Comparison of ENCODE assay signal across 18 cellular contexts in genomic region chr6:153162646-153163045, GRCh38. TPM values are rescaled to one million over a fixed set of nuclear protein-coding genes. Genes with fewer than 3 reads are reported as not detected.
"Had no signal": no experiment of that assay in that cellular context is flagged by ENCODE, and none has a peak within 500 bp of the region (broad histone marks: within the 10 kb centered on the region; RNA-seq: fewer than 3 reads in every experiment).

No MANE protein-coding gene starts in this region.

- H3K36me3 Mint-ChIP-seq: activated naive CD4-positive, alpha-beta T cell treated with anti-CD3 and anti-CD28 coated beads, Interleukin-2, amount 50 U/mL, for 24 hours; naive thymus-derived CD4-positive, alpha-beta T cell; stimulated activated memory B cell treated with anti-CD40 and anti-IgM and Interleukin-4, amounts not matched to agents 10 μg/mL and 1 μg/mL and 100 μg/mL, for 72 hours had no signal

- H3K9me3 Mint-ChIP-seq: activated CD4-positive, alpha-beta memory T cell treated with anti-CD3 and anti-CD28 coated beads, Interleukin-2, amount 10 ng/mL, durations not matched to agents 7 days and 5 days; activated naive CD4-positive, alpha-beta T cell treated with anti-CD3 and anti-CD28 coated beads, Interleukin-2, amount 50 U/mL, for 24 hours; stimulated activated memory B cell treated with anti-CD40 and anti-IgM and Interleukin-4, amounts not matched to agents 10 μg/mL and 1 μg/mL and 100 μg/mL, for 72 hours had no signal

- DNase-seq: activated CD4-positive, alpha-beta memory T cell treated with anti-CD3 and anti-CD28 coated beads, Interleukin-2, amount 10 ng/mL, durations not matched to agents 7 days and 5 days; activated CD4-positive, alpha-beta T cell treated with anti-CD3 and anti-CD28 coated beads for 4 hours; activated effector memory CD4-positive, alpha-beta T cell treated with anti-CD3 and anti-CD28 coated beads, Interleukin-2, amount 50 U/mL, for 16 hours; activated T-cell treated with anti-CD3 and anti-CD28 coated beads, Interleukin-2, amount 50 U/mL, for 48 hours; adrenal gland; cortex of kidney; effector CD4-positive, alpha-beta T cell; islet precursor cell; naive thymus-derived CD4-positive, alpha-beta T cell; stimulated activated CD4-positive, alpha-beta T cell treated with anti-CD3 and anti-CD28 coated beads, Interleukin-2, amount 100 ng/mL, for 48 hours; T-helper 1 cell; T1000; transverse colon had no signal

- H3K4me3 ChIP-seq: adrenal gland, gastroesophageal sphincter, transverse colon, vagina had no signal

- H3K4me3 Mint-ChIP-seq: activated CD4-positive, alpha-beta memory T cell treated with anti-CD3 and anti-CD28 coated beads, Interleukin-2, amount 10 ng/mL, durations not matched to agents 7 days and 5 days; activated naive CD4-positive, alpha-beta T cell treated with anti-CD3 and anti-CD28 coated beads, Interleukin-2, amount 50 U/mL, for 24 hours; naive thymus-derived CD4-positive, alpha-beta T cell; stimulated activated memory B cell treated with anti-CD40 and anti-IgM and Interleukin-4, amounts not matched to agents 10 μg/mL and 1 μg/mL and 100 μg/mL, for 72 hours had no signal

- H3K4me1 Mint-ChIP-seq: activated CD4-positive, alpha-beta memory T cell treated with anti-CD3 and anti-CD28 coated beads, Interleukin-2, amount 10 ng/mL, durations not matched to agents 7 days and 5 days; activated naive CD4-positive, alpha-beta T cell treated with anti-CD3 and anti-CD28 coated beads, Interleukin-2, amount 50 U/mL, for 24 hours; naive thymus-derived CD4-positive, alpha-beta T cell; stimulated activated memory B cell treated with anti-CD40 and anti-IgM and Interleukin-4, amounts not matched to agents 10 μg/mL and 1 μg/mL and 100 μg/mL, for 72 hours had no signal

- H3K27ac Mint-ChIP-seq: activated CD4-positive, alpha-beta memory T cell treated with anti-CD3 and anti-CD28 coated beads, Interleukin-2, amount 10 ng/mL, durations not matched to agents 7 days and 5 days; activated naive CD4-positive, alpha-beta T cell treated with anti-CD3 and anti-CD28 coated beads, Interleukin-2, amount 50 U/mL, for 24 hours; naive thymus-derived CD4-positive, alpha-beta T cell; stimulated activated memory B cell treated with anti-CD40 and anti-IgM and Interleukin-4, amounts not matched to agents 10 μg/mL and 1 μg/mL and 100 μg/mL, for 72 hours had no signal

- H3K27me3 Mint-ChIP-seq: activated CD4-positive, alpha-beta memory T cell treated with anti-CD3 and anti-CD28 coated beads, Interleukin-2, amount 10 ng/mL, durations not matched to agents 7 days and 5 days; stimulated activated memory B cell treated with anti-CD40 and anti-IgM and Interleukin-4, amounts not matched to agents 10 μg/mL and 1 μg/mL and 100 μg/mL, for 72 hours had no signal

- ATAC-seq: gastroesophageal sphincter; naive thymus-derived CD4-positive, alpha-beta T cell; stimulated activated memory B cell treated with anti-CD40 and anti-IgM and Interleukin-4, amounts not matched to agents 10 μg/mL and 1 μg/mL and 100 μg/mL, for 72 hours had no signal

RNA-seq across cellular contexts. Expression of gene RGS17, which starts 31.6 kb away (rescaled TPM):
- total RNA-seq: mononuclear cell had no signal
